8 cellular contexts compared by ENCODE assay signal in genomic region chrX:48957477-48957826, GRCh38. TPM values are rescaled to one million over a fixed set of nuclear protein-coding genes. Genes with fewer than 3 reads are reported as not detected.
DNase-seq lines count a peak whose midpoint lies in the region; ATAC-seq, FAIRE-seq and TF ChIP-seq lines count a peak whose summit lies in the region.

A gene with protein sequence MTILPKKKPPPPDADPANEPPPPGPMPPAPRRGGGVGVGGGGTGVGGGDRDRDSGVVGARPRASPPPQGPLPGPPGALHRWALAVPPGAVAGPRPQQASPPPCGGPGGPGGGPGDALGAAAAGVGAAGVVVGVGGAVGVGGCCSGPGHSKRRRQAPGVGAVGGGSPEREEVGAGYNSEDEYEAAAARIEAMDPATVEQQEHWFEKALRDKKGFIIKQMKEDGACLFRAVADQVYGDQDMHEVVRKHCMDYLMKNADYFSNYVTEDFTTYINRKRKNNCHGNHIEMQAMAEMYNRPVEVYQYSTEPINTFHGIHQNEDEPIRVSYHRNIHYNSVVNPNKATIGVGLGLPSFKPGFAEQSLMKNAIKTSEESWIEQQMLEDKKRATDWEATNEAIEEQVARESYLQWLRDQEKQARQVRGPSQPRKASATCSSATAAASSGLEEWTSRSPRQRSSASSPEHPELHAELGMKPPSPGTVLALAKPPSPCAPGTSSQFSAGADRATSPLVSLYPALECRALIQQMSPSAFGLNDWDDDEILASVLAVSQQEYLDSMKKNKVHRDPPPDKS (minus strand): TSS chrX:48957607. CDS start chrX:48957570, 37 bp downstream.

- no peak for FAIRE-seq in GM12878 (lab: Jason Lieb, UNC)

- H3K27me3 ChIP-seq in Caco-2 (replicated peaks; ENCODE audit: control insufficient read depth, insufficient read depth, low read length): no peaks in the 10 kb centered on the region
- H3K27me3 ChIP-seq in GM12878 (replicated peaks in 1 of 2; ENCODE audit: control insufficient read depth in 2 of 2, insufficient read depth in 2 of 2, low read length in 1 of 2): no peaks in the 10 kb centered on the region

- H3K79me2 ChIP-seq in GM12878 (ENCODE audit: control insufficient read depth, insufficient read depth, low read length): peaks cover 40% of the 10 kb centered on the region

- H3K27ac ChIP-seq in GM12878 (ENCODE audit: control insufficient read depth, insufficient read depth): peak within 1 kb of the TSS; percentile 92

- TF ChIP-seq CTCF in Caco-2 (IDR thresholded peaks at IDR 0.05; ENCODE audit: insufficient read depth in 1 of 2, low read depth in 1 of 2, low read length in 1 of 2, severe bottlenecking in 1 of 2, unreplicated experiment in 1 of 2) (no peak), GM12878 (IDR thresholded peaks at IDR 0.05 in 2 of 3, conservative IDR thresholded peaks at IDR 0.05 in 1 of 3; ENCODE audit: control insufficient read depth in 2 of 3, extremely low read depth in 1 of 3, insufficient read depth in 1 of 3, low read depth in 3 of 3, low read length in 3 of 3) (no peak)

- BruUV-seq in Caco-2 (replicated peaks; lab: Mats Ljungman, UMichigan) (no TSS peak), GM12878 (replicated peaks; lab: Mats Ljungman, UMichigan) (no TSS peak)

- H3K9me3 Mint-ChIP-seq in Caco-2 (ENCODE audit: unreplicated experiment) (no peaks in the 10 kb centered on the region), immature natural killer cell (peaks cover 0 to 1% (median 0%) of the 10 kb centered on the region in 6 donors)

- SMC1A ChIA-PET in GM12878 (lab: Charles Lee; ENCODE audit: uncharacterized antibody, unreplicated experiment): interaction anchor here (2.8 kb wide), 1 partner anchor 21 kb away, joined by 7 read pairs; no protein-coding TSS in a partner anchor

- H3K4me1 ChIP-seq in Caco-2: no peaks in the 10 kb centered on the region
- H3K4me1 ChIP-seq in GM12878 (ENCODE audit: control insufficient read depth, insufficient read depth, low read length): peaks cover 7% of the 10 kb centered on the region

- H3K4me3 Mint-ChIP-seq in Caco-2 (ENCODE audit: unreplicated experiment) (peak within 1 kb of the TSS; percentile 98), immature natural killer cell (peak within 1 kb of the TSS; percentile 93 to 100 (median 99))

- H3K9me3 ChIP-seq in Caco-2 (no peaks in the 10 kb centered on the region), GM12878 (replicated peaks; ENCODE audit: control insufficient read depth, insufficient read depth, low read length) (no peaks in the 10 kb centered on the region; the same call in 2 of the 3 replicates)

- peak within 1 kb of the TSS; percentile 82 for H3K9ac ChIP-seq in GM12878 (ENCODE audit: control insufficient read depth, insufficient read depth, low read length)

- H3K4me1 Mint-ChIP-seq in Caco-2 (ENCODE audit: low read depth, unreplicated experiment): peaks cover 15% of the 10 kb centered on the region
- H3K4me1 Mint-ChIP-seq in immature natural killer cell: peaks cover 45 to 48% of the 10 kb centered on the region in 2 donors

- ATAC-seq in GM21423 (IDR thresholded peaks at IDR 0.05; ENCODE audit: unreplicated experiment) (peak; percentile 29), GM12878 (peak; percentile 50)

- no peak for TF ChIP-seq EP300 in GM12878 (IDR thresholded peaks at IDR 0.05; ENCODE audit: borderline replicate concordance in 1 of 2, control insufficient read depth in 1 of 2, low read depth in 2 of 2, low read length in 2 of 2)

- 63% methylated on average over 20 of the region's 53 CpGs for WGBS in GM12878 (ENCODE audit: insufficient coverage, insufficient replicate concordance, low lambda C conversion rate, missing lambda C conversion rate)

- H3K27ac Mint-ChIP-seq in Caco-2 (ENCODE audit: unreplicated experiment): peak within 1 kb of the TSS; percentile 100
- peak within 1 kb of the TSS; percentile 99 to 100 (median 100) for H3K27ac Mint-ChIP-seq in immature natural killer cell

- DNase-seq in Caco-2 (no peak), HuH-7.5 (ENCODE audit: low spot score) (peak; percentile 81), T-helper 2 cell (peak; percentile 52 to 86 (median 72)), GM12878 (ENCODE audit: low read depth, low spot score) (no peak), immature natural killer cell (peak in 1 of 3 donors; percentile 84), HCEC 1CT (no peak)
- peak; percentile 65 for DNase-seq in stimulated activated CD4-positive, alpha-beta T cell treated with anti-CD3 and anti-CD28 coated beads, Interleukin-12 subunit alpha, Interleukin-12 subunit beta, amount 100 ng/mL, for 4 hours

- RAD21 ChIA-PET in GM12878 (lab: Charles Lee; ENCODE audit: unreplicated experiment): interaction anchor here (1.0 to 2.5 kb wide), 2 partner anchors 85 to 206 kb away, joined by 3 to 13 read pairs; no protein-coding TSS in a partner anchor

- peak within 1 kb of the TSS; percentile 51 for H2AFZ ChIP-seq in GM12878 (ENCODE audit: control insufficient read depth, low read depth, low read length)

- H4K20me1 ChIP-seq in GM12878 (ENCODE audit: control insufficient read depth, insufficient read depth): no peaks in the 10 kb centered on the region; the same call in 1 of the 2 replicates

- CTCF ChIA-PET in Caco-2 (lab: Charles Lee) (no interaction called here), GM12878 (lab: Yijun Ruan, JAX) (interaction anchor here (1.2 kb wide), 1 partner anchor 85 kb away, joined by 5 read pairs; the partner anchor contains the start of gene TFE3)

- H3K36me3 ChIP-seq in Caco-2 (ENCODE audit: control insufficient read depth, insufficient read depth, low read length) (no peaks in the 10 kb centered on the region; the same call in 1 of the 2 replicates), GM12878 (ENCODE audit: control insufficient read depth in 2 of 2, insufficient read depth in 2 of 2, low read length in 1 of 2) (no peaks in the 10 kb centered on the region)

- TF ChIP-seq POLR2A in GM12878 (IDR thresholded peaks at IDR 0.05; ENCODE audit: low read depth, low read length): no peak

- intact Hi-C loops in Caco-2 (cut with micrococcal nuclease; ENCODE audit: unreplicated experiment) (loop anchor here (2.0 kb wide), 1 partner anchor 39 kb away; the partner anchor contains the start of gene PIM2), GM12878 (cut with micrococcal nuclease; ENCODE audit: unreplicated experiment) (loop anchor here (5.0 kb wide), 2 partner anchors 40 to 155 kb away; partner anchors contain the start of genes HDAC6 and PIM2)

- H3K27me3 Mint-ChIP-seq in Caco-2 (ENCODE audit: insufficient read depth, unreplicated experiment) (no peaks in the 10 kb centered on the region), immature natural killer cell (ENCODE audit: low read depth in 3 of 3) (peaks cover 21 to 25% (median 23%) of the 10 kb centered on the region in 3 donors)

- TF ChIP-seq RAD21 in GM12878 (IDR thresholded peaks at IDR 0.05; ENCODE audit: insufficient read depth, low read depth, low read length): no peak

- in situ Hi-C loops in GM12878 (cut with MboI): no loop called here

- peaks cover 11% of the 10 kb centered on the region for H3K36me3 Mint-ChIP-seq in Caco-2 (ENCODE audit: insufficient read depth, unreplicated experiment)
- H3K36me3 Mint-ChIP-seq in immature natural killer cell: no peaks in the 10 kb centered on the region

- POLR2A ChIA-PET in Caco-2 (lab: Charles Lee) (interaction anchor here (0.6 to 1.0 kb wide), 2 partner anchors 45 to 281 kb away, joined by 4 to 5 read pairs; partner anchors contain the start of gene GRIPAP1), GM12878 (lab: Charles Lee) (interaction anchor here (1.0 to 1.9 kb wide), 4 partner anchors 14 to 156 kb away, joined by 3 to 23 read pairs (median 6); partner anchors contain the start of genes HDAC6, KCND1 and TFE3)

- H3K4me3 ChIP-seq in Caco-2 (ENCODE audit: low read depth, low read length) (peak within 1 kb of the TSS; percentile 73), GM12878 (peak within 1 kb of the TSS; percentile 79)

- H3K4me2 ChIP-seq in GM12878 (ENCODE audit: control insufficient read depth, insufficient read depth): peak within 1 kb of the TSS; percentile 87

TF ChIP-seq in GM12878, 131 proteins besides CTCF, POLR2A, EP300 and RAD21 (continues in another document):
- TF ChIP-seq YY1 (IDR thresholded peaks at IDR 0.05; ENCODE audit: low read depth, low read length): peak; percentile 74
- TF ChIP-seq SRF (IDR thresholded peaks at IDR 0.05; ENCODE audit: low read depth in 2 of 2, low read length in 2 of 2): no peak
- 0 out of 2 replicates have a peak, but pooled peaks have one; percentile 5 for TF ChIP-seq IKZF1 (conservative IDR thresholded peaks at IDR 0.05)
- peak; percentile 15 for TF ChIP-seq SIX5 (IDR thresholded peaks at IDR 0.05; ENCODE audit: low read depth, low read length, severe bottlenecking)
- no peak for TF ChIP-seq ASH2L (IDR thresholded peaks at IDR 0.05; ENCODE audit: borderline replicate concordance, low read depth)
- no peak for TF ChIP-seq IKZF2 (IDR thresholded peaks at IDR 0.05)

RNA-seq across cellular contexts. Expression of the gene that starts here (rescaled TPM):
- total RNA-seq in Caco-2 (2022) (40.1 and 40.6 TPM in 2 replicates), GM12878 (2014; rRNA removed) (22.2 and 23.7 TPM in 2 replicates), GM12878 (2014; rRNA removed; fragmentation: Illumina TruSeq; extraction: Trizol) (19.8 and 20.3 TPM in 2 replicates), GM12878 (2021) (39.1 and 39.9 TPM in 2 replicates)
- total RNA-seq in GM12878 (2013; cell fraction: nucleolus; rRNA removed): 39.3 and 46.8 TPM in 2 replicates
- polyA plus RNA-seq in GM12878 (2011; ENCODE audit: low read depth): 26.3 TPM
- polyA plus RNA-seq in GM12878 (2011; rRNA removed) (38.7 and 50.3 TPM in 2 replicates), GM12878 (2014; fragmentation: Illumina TruSeq; extraction: Trizol) (29.5 and 36.4 TPM in 2 replicates), GM12878 (2014; fragmentation: Nextera tagmentation; extraction: Ambion mirVana) (1 to 10 TPM; 2.0 to 4.6 TPM), GM12878 (2014; rRNA removed) (39.7 and 44.0 TPM in 2 replicates), GM12878 (2016; fragmentation: Nextera tagmentation; extraction: Ambion mirVana) (10 to 100 TPM; 11.2 to 21.6 TPM), immature natural killer cell (10 to 100 TPM; 25.2 to 35.5 (median 26.7) TPM)
- polyA plus RNA-seq in GM12878 (2011; cell fraction: cytosol; rRNA removed): 41.0 and 43.4 TPM in 2 replicates
- 122 and 147 TPM in 2 replicates for polyA plus RNA-seq in GM12878 (2011; cell fraction: nucleus; rRNA removed)
- 46.9 and 63.6 TPM in 2 replicates for polyA plus RNA-seq in GM12878 (2012)
- 34.6 and 56.6 TPM in 2 replicates for polyA minus RNA-seq in GM12878 (2011; rRNA and poly(A)+ RNA removed)
- 23.0 and 36.1 TPM in 2 replicates for polyA minus RNA-seq in GM12878 (2011; cell fraction: cytosol; rRNA and poly(A)+ RNA removed)
- polyA minus RNA-seq in GM12878 (2011; cell fraction: nucleus; rRNA and poly(A)+ RNA removed): 13.5 and 17.4 TPM in 2 replicates

Comparison
In these comparisons a context has a peak if more than half of its experiments do, and no peak if none do; other contexts are left out.
1. DNase-seq: peak in HuH-7.5 (single experiment), T-helper 2 cell (5 of 5) and stimulated activated CD4-positive, alpha-beta T cell treated with anti-CD3 and anti-CD28 coated beads, Interleukin-12 subunit alpha, Interleukin-12 subunit beta, amount 100 ng/mL, for 4 hours (single experiment); none in Caco-2 (0 of 2), GM12878 (single experiment) and HCEC 1CT (single experiment).